In the genomic region with DNA sequence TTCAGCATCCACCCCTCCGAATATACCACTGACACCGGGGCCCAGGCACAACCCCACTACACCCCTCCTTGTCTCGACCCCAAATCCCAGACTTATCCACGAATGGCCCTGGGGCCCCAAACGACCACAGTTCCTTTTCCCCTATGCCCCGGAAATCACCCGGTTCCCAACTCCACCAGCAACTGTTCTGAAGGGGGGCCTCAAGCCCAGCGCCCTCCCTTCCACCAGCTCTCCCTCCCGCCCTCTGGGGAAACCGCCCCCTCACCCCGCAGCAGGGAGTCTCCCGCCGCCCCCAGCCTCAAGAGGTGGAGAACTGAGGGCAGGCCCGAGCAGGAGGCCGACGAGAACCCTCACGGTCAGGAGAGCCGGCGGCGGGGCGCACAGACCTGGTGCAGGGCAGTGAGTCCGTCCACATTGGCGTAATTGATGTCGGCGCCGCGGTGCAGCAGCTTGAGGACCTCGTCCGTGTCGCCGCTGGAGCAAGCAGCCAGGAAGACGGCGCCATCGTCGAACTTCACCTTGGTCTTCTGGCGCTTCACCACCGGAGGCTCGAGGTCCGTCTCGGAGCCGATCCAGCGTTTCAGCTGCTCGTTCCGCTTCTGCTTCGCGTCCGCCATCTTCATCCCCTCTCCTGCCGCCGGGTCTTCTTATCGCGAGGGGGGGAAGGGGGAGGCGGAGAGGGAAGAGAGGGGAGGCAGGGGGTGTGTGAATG, we compare ENCODE assay signal across 1 cellular context.
TF ChIP-seq lines count a peak whose summit lies in the region.

No MANE protein-coding gene starts in this region.

TF ChIP-seq in GM23338, 12 proteins besides CTCF, POLR2A, EP300 and RAD21 (continued from another document):
- TF ChIP-seq STAT1 (IDR thresholded peaks at IDR 0.05; ENCODE audit: unreplicated experiment) = no peak
- no peak for TF ChIP-seq EZH2 (IDR thresholded peaks at IDR 0.05; ENCODE audit: low read depth, unreplicated experiment)
- no peak for TF ChIP-seq JUNB (IDR thresholded peaks at IDR 0.05; ENCODE audit: unreplicated experiment)
- TF ChIP-seq NANOG (IDR thresholded peaks at IDR 0.05; ENCODE audit: borderline replicate concordance) = no peak
TF ChIP-seq in GM23338: peak in this region for 0.
